ENCODE assay signal across 12 cellular contexts in the genomic region with DNA sequence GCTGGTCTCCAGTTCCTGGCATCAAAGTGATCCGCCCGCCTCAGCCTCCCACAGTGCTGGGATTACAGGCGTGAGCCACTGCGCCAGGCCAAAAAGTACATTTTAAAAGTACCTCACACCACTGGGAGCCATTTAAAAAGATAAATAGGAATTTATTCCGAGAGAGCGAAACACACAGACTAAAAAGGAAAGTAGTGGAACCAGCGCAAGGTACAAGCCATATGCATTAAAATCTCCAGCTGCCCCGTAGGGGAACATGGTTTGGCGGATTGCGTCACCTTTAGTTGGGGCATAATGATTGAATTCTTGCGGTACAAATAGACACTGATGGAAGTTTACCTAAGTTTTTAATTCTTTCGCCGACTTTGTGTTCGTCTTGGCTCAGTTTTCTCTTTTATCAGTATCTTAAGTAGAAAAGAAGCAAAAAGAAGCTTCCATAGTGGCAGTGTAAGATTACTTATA. TPM values are rescaled to one million over a fixed set of nuclear protein-coding genes. Genes with fewer than 3 reads are reported as not detected.
DNase-seq lines count a peak whose midpoint lies in the region; ATAC-seq and TF ChIP-seq lines count a peak whose summit lies in the region.
"Had no signal": no experiment of that assay in that cellular context is flagged by ENCODE, and none has a peak within 500 bp of the region (broad histone marks: within the 10 kb centered on the region; RNA-seq: fewer than 3 reads in every experiment).

No MANE protein-coding gene starts in this region.

- no peak overlapping the region for H3K23ac ChIP-seq in H9 (ENCODE audit: insufficient read length, low read depth, low read length)

- H3K4me1 Mint-ChIP-seq in H9 (peaks cover 4 to 7% of the 10 kb centered on the region in 2 experiments), naive B cell (peaks cover 3 to 16% (median 13%) of the 10 kb centered on the region in 3 donors)

- H4K20me1 ChIP-seq in H9 (ENCODE audit: control insufficient read depth, insufficient read depth, insufficient read length) = peaks cover 3% of the 10 kb centered on the region

- H3T11ph ChIP-seq in H9 (ENCODE audit: low read length) = no peak overlapping the region

- H3K9ac ChIP-seq in H9 (ENCODE audit: extremely low read depth, insufficient read length, low read length) = no peak overlapping the region

- H3K27me3 ChIP-seq in H9 (ENCODE audit: insufficient read depth, low read length) (peaks cover 2% of the 10 kb centered on the region; the same call in 1 of the 2 replicates), Peyer's patch (no peaks in the 10 kb centered on the region)

- H2BK12ac ChIP-seq in H9 (ENCODE audit: insufficient read length, low read depth, low read length) = no peak overlapping the region

- H3K56ac ChIP-seq in H9 (ENCODE audit: insufficient read length, low read depth, low read length) = no peak overlapping the region

- H3K4me2 ChIP-seq in H9 (ENCODE audit: insufficient read depth, insufficient read length, low read length) = no peak overlapping the region

- peak overlapping the region; percentile 62 to 90; a peak in 4 of 5 replicates for H3K4me3 Mint-ChIP-seq in H9
- H3K4me3 Mint-ChIP-seq in naive B cell = peak overlapping the region in 7 of 8 donors; percentile 65 to 86 (median 79)

- no peak overlapping the region for H3K27ac Mint-ChIP-seq in H9
- peak overlapping the region; percentile 29 to 44 for H3K27ac Mint-ChIP-seq in activated naive CD4-positive, alpha-beta T cell treated with anti-CD3 and anti-CD28 coated beads, Interleukin-2, amount 50 U/mL, for 72 hours
- no peak overlapping the region for H3K27ac Mint-ChIP-seq in naive B cell

- H3K27me3 Mint-ChIP-seq in H9 (ENCODE audit: low read depth) (peaks cover 60% of the 10 kb centered on the region), naive B cell (peaks cover 21 to 48% (median 33%) of the 10 kb centered on the region in 3 donors)

- H4K8ac ChIP-seq in H9 (replicated peaks; ENCODE audit: insufficient read length, low read depth, low read length) = no peak overlapping the region

- TF ChIP-seq CTCF in AG10803 (conservative IDR thresholded peaks at IDR 0.05; ENCODE audit: low read length) (no peak), H9 (conservative IDR thresholded peaks at IDR 0.05) (no peak; the same call in 2 of the 3 replicates), Peyer's patch (IDR thresholded peaks at IDR 0.05) (no peak), GM10248 (IDR thresholded peaks at IDR 0.05; ENCODE audit: control extremely low read depth, extremely low read depth, low read depth, missing control alignments) (no peak)

- no peak overlapping the region for H2AFZ ChIP-seq in H9 (ENCODE audit: low read length)

- DNase-seq in AG10803 (ENCODE audit: low read depth) = no peak
- no peak for DNase-seq in H9
- DNase-seq in activated naive CD4-positive, alpha-beta T cell treated with anti-CD3 and anti-CD28 coated beads, Interleukin-2, amount 50 U/mL, for 72 hours (ENCODE audit: low spot score in 2 of 2) = no peak
- DNase-seq in naive B cell = no peak
- DNase-seq in Peyer's patch = no peak
- no peak for DNase-seq in GM10248 (ENCODE audit: extremely low spot score)
- DNase-seq: NCI-H2107 had no signal

- H2BK15ac ChIP-seq in H9 (ENCODE audit: low read depth, low read length) = no peak overlapping the region

- CTCF ChIA-PET in GM10248 (lab: Yijun Ruan, JAX) = interaction anchor here (1.0 to 1.3 kb wide), 2 partner anchors 14 to 63 kb away, joined by 4 read pairs; no protein-coding TSS in a partner anchor

- no peaks in the 10 kb centered on the region for H3K36me3 ChIP-seq in Peyer's patch

- no peak overlapping the region for H2BK120ac ChIP-seq in H9 (ENCODE audit: low read depth, low read length, poor library complexity, severe bottlenecking)

- H3K36me3 Mint-ChIP-seq in H9 (ENCODE audit: insufficient read depth in 1 of 3, low read depth in 3 of 3) (no peaks in the 10 kb centered on the region), naive B cell (no peaks in the 10 kb centered on the region)
- no peaks in the 10 kb centered on the region for H3K36me3 Mint-ChIP-seq in activated naive CD4-positive, alpha-beta T cell treated with anti-CD3 and anti-CD28 coated beads, Interleukin-2, amount 50 U/mL, for 72 hours

- no peak overlapping the region for H2BK20ac ChIP-seq in H9 (ENCODE audit: low read depth, low read length, poor library complexity, severe bottlenecking)

- no CpG with 5 or more reads among the region's 14 CpGs for WGBS in H9 (ENCODE audit: extremely low coverage, insufficient read length, low lambda C conversion rate)

- no peak overlapping the region for H2BK5ac ChIP-seq in H9 (ENCODE audit: insufficient read length, low read length)

- H3K79me2 ChIP-seq in H9 (ENCODE audit: insufficient read depth, low read length) = no peaks in the 10 kb centered on the region

- POLR2A ChIA-PET in GM10248 (lab: Yijun Ruan, JAX) = no interaction called here

- no peak overlapping the region for H4K5ac ChIP-seq in H9 (ENCODE audit: insufficient read length, low read depth, low read length)

- no peak for ATAC-seq in activated naive CD4-positive, alpha-beta T cell treated with anti-CD3 and anti-CD28 coated beads, Interleukin-2, amount 50 U/mL, for 72 hours
- ATAC-seq in naive B cell (ENCODE audit: low read depth in 2 of 2) (no peak), HG02885 (IDR thresholded peaks at IDR 0.05; ENCODE audit: poor library complexity, unreplicated experiment) (no peak), GM19023 (IDR thresholded peaks at IDR 0.05; ENCODE audit: unreplicated experiment) (no peak)

- no peak overlapping the region for H2AK5ac ChIP-seq in H9 (ENCODE audit: insufficient read length, low read length)

- H3K4me1 ChIP-seq in H9 (ENCODE audit: insufficient read depth, low read length) (no peaks in the 10 kb centered on the region), Peyer's patch (peaks cover 3 to 12% (median 7%) of the 10 kb centered on the region in 4 donors)

- H3K9me3 Mint-ChIP-seq in H9 (peaks cover 0 to 3% of the 10 kb centered on the region in 2 experiments; a peak in 2 of 5 replicates), naive B cell (peaks cover 0 to 20% (median 7%) of the 10 kb centered on the region in 7 donors)
- H3K9me3 Mint-ChIP-seq in activated naive CD4-positive, alpha-beta T cell treated with anti-CD3 and anti-CD28 coated beads, Interleukin-2, amount 50 U/mL, for 72 hours = peaks cover 0 to 5% of the 10 kb centered on the region in 2 donors

- TF ChIP-seq POLR2A in Peyer's patch (IDR thresholded peaks at IDR 0.05) = no peak

- H3K27ac ChIP-seq in H9 (ENCODE audit: insufficient read length, low read depth, low read length) (no peak overlapping the region), Peyer's patch (no peak overlapping the region)

- H3K18ac ChIP-seq in H9 (ENCODE audit: insufficient read length, low read depth, low read length) = no peak overlapping the region

- no peak overlapping the region for H4K91ac ChIP-seq in H9 (ENCODE audit: insufficient read length, low read depth, low read length)

- H3K79me1 ChIP-seq in H9 (ENCODE audit: insufficient read depth, low read depth, low read length, poor library complexity, severe bottlenecking) = no peaks in the 10 kb centered on the region

- H3K14ac ChIP-seq in H9 (ENCODE audit: insufficient read depth, low read length) = no peak overlapping the region

- H3K4ac ChIP-seq in H9 (ENCODE audit: low read depth, low read length) = no peak overlapping the region

- H3K4me3 ChIP-seq in AG10803 (ENCODE audit: low read length) (peak overlapping the region; percentile 66; the same call in 1 of the 2 replicates), Peyer's patch (peak overlapping the region in 2 of 4 donors; percentile 67 to 69)

- peaks cover 7% of the 10 kb centered on the region for H3K23me2 ChIP-seq in H9 (ENCODE audit: insufficient read length, low read depth, low read length, poor library complexity, severe bottlenecking)

- H3K9me3 ChIP-seq in H9 (ENCODE audit: control insufficient read depth, low read depth, low read length) (no peaks in the 10 kb centered on the region), Peyer's patch (no peaks in the 10 kb centered on the region)

RNA-seq across cellular contexts. Expression of a gene that starts 1.3 kb away (rescaled TPM):
- total RNA-seq in H9 (2021) (not detected in 2 replicates), Peyer's patch (not detected)
- under 1 TPM; 0.25 to 0.47 TPM for total RNA-seq in activated naive CD4-positive, alpha-beta T cell treated with anti-CD3 and anti-CD28 coated beads, Interleukin-2, amount 50 U/mL, for 72 hours
- not detected for polyA plus RNA-seq in naive B cell (ENCODE audit: low read depth in 6 of 6)
- total RNA-seq: skeletal muscle tissue; T-helper 1 cell treated with Interleukin-12 subunit alpha and Interleukin-12 subunit beta and Interleukin-4 antibody, amounts not matched to agents 30 ng/mL and 1 ng/mL, for 36 hours had no signal

RNA-seq across cellular contexts. Expression of a gene that starts 23.9 kb away (rescaled TPM):
- total RNA-seq in H9 (2021) (0.13 TPM in 1 of 2 replicates, not detected in the other), Peyer's patch (1 to 10 TPM in 2 of 4 donors, not detected in 2; 1.7 to 2.3 TPM)
- total RNA-seq in activated naive CD4-positive, alpha-beta T cell treated with anti-CD3 and anti-CD28 coated beads, Interleukin-2, amount 50 U/mL, for 72 hours = under 1 TPM; 0.19 to 0.55 TPM
- polyA plus RNA-seq in naive B cell (ENCODE audit: low read depth in 6 of 6) = under 1 TPM in 1 of 6 donors, not detected in 5; 0.41 TPM
- total RNA-seq: T-helper 1 cell treated with Interleukin-12 subunit alpha and Interleukin-12 subunit beta and Interleukin-4 antibody, amounts not matched to agents 30 ng/mL and 1 ng/mL, for 36 hours had no signal
- polyA plus RNA-seq: fibroblast of lung had no signal

RNA-seq across cellular contexts. Expression of a gene that starts 38.9 kb away (rescaled TPM):
- 1.8 TPM in 2 replicates for total RNA-seq in H9 (2021)
- total RNA-seq in activated naive CD4-positive, alpha-beta T cell treated with anti-CD3 and anti-CD28 coated beads, Interleukin-2, amount 50 U/mL, for 72 hours = 1 to 10 TPM; 3.2 to 4.8 TPM
- under 1 TPM in 5 of 6 donors, not detected in 1; 0.31 to 0.37 (median 0.35) TPM for polyA plus RNA-seq in naive B cell (ENCODE audit: low read depth in 6 of 6)
- total RNA-seq in Peyer's patch = 1 to 10 TPM in 3 of 4 donors, under 1 TPM in 1; 0.53 to 6.6 (median 2.4) TPM

RNA-seq across cellular contexts. Expression of a gene that starts 42.4 kb away (rescaled TPM):
- total RNA-seq in H9 (2021) (4.9 and 6.2 TPM in 2 replicates), Peyer's patch (10 to 100 TPM; 11.6 to 87.6 (median 30.2) TPM)
- total RNA-seq in activated naive CD4-positive, alpha-beta T cell treated with anti-CD3 and anti-CD28 coated beads, Interleukin-2, amount 50 U/mL, for 72 hours = 1 to 10 TPM in 1 of 2 donors, not detected in 1; 8.3 TPM
- polyA plus RNA-seq in naive B cell (ENCODE audit: low read depth in 6 of 6) = not detected
- total RNA-seq: fibroblast of lung had no signal
- polyA plus RNA-seq: fibroblast of lung had no signal

Comparison
In these comparisons a context has a peak if more than half of its experiments do, and no peak if none do; other contexts are left out.
1. H3K27ac Mint-ChIP-seq: peak in activated naive CD4-positive, alpha-beta T cell treated with anti-CD3 and anti-CD28 coated beads, Interleukin-2, amount 50 U/mL, for 72 hours (2 of 2); none in H9 (0 of 3) and naive B cell (0 of 6).